Comparison of ENCODE assay signal across 16 cellular contexts in the genomic region with DNA sequence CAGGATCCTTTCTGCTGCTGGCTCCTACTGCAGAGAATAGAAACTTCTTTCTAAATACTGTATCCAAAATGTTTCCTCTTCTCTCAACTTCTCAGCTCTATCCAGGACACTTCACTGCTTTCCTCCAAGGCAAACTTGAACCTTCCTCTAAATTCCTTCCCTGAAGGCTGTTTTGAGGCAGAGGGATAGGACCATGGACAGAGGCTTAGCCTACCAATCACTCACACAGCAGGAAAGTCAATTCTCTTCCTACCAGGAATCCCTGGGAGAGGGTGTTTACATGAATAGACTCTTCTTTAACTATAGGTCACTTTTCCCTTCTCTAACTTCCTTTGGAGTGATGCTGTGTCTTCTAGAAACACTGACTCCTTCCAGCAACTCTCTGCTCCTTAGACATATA.
DNase-seq lines count a peak whose midpoint lies in the region; ATAC-seq, FAIRE-seq and TF ChIP-seq lines count a peak whose summit lies in the region.
"Had no signal": no experiment of that assay in that cellular context is flagged by ENCODE, and none has a peak within 500 bp of the region (broad histone marks: within the 10 kb centered on the region; RNA-seq: fewer than 3 reads in every experiment).

No MANE protein-coding gene starts in this region.

- no peak overlapping the region for H4K5ac ChIP-seq in IMR-90 (ENCODE audit: low read depth, low read length)

- TF ChIP-seq POLR2A in A549 (IDR thresholded peaks at IDR 0.05; ENCODE audit: low read length), result no peak
- TF ChIP-seq POLR2A in IMR-90 (IDR thresholded peaks at IDR 0.05; ENCODE audit: low read depth, low read length), result no peak

- no peak overlapping the region for H2AK9ac ChIP-seq in IMR-90 (replicated peaks; ENCODE audit: low read depth, low read length, poor library complexity)

- dilution Hi-C loops in IMR-90 (cut with HindIII; ENCODE audit: low sequenced_read_pairs, unreplicated experiment), result no loop called here

- intact Hi-C loops in IMR-90 (cut with micrococcal nuclease), result loop anchor here (1.0 kb wide), 1 partner anchor 15 kb away; no protein-coding TSS in a partner anchor
- intact Hi-C loops in CD4-positive, alpha-beta memory T cell (cut with micrococcal nuclease), result no loop called here

- no peak for TF ChIP-seq EP300 in A549 (IDR thresholded peaks at IDR 0.05)

- no peaks in the 10 kb centered on the region for H4K20me1 ChIP-seq in IMR-90 (ENCODE audit: insufficient read depth, low read length)

- TF ChIP-seq RAD21 in A549 (conservative IDR thresholded peaks at IDR 0.05 in 1 of 2, IDR thresholded peaks at IDR 0.05 in 1 of 2) (no peak), IMR-90 (IDR thresholded peaks at IDR 0.05; ENCODE audit: low read length) (no peak), liver (IDR thresholded peaks at IDR 0.05) (no peak)

- peak in 1 of 2 experiments; percentile 42; a peak in 1 of 6 replicates for ATAC-seq in A549
- ATAC-seq in IMR-90 (ENCODE audit: low read depth), result peak; percentile 60
- ATAC-seq: activated naive CD4-positive, alpha-beta T cell treated with anti-CD3 and anti-CD28 coated beads, Interleukin-2, amount 50 U/mL, for 72 hours; PC-3 had no signal

- no peak overlapping the region for H2BK20ac ChIP-seq in IMR-90 (ENCODE audit: low read depth, low read length)

- no peak overlapping the region for H4K8ac ChIP-seq in IMR-90 (ENCODE audit: low read depth in 2 of 2, low read length in 2 of 2)

- H3K4me2 ChIP-seq in A549 (no peak overlapping the region), IMR-90 (ENCODE audit: low read depth, low read length) (no peak overlapping the region)

- no peak overlapping the region for H2BK15ac ChIP-seq in IMR-90 (ENCODE audit: low read depth, low read length)

- H2AK5ac ChIP-seq in IMR-90 (ENCODE audit: low read depth, low read length), result no peak overlapping the region

- H3K9me1 ChIP-seq in IMR-90 (ENCODE audit: insufficient read depth, low read length), result no peaks in the 10 kb centered on the region

- H3K79me1 ChIP-seq in IMR-90 (ENCODE audit: low read depth in 1 of 2, low read length in 2 of 2), result no peaks in the 10 kb centered on the region

- H3K23ac ChIP-seq in IMR-90 (ENCODE audit: low read depth, low read length), result no peak overlapping the region

- peak overlapping the region in 1 of 8 donors; percentile 58 for H3K4me3 Mint-ChIP-seq in CD4-positive, alpha-beta memory T cell

- no peak overlapping the region for H3K4ac ChIP-seq in IMR-90 (ENCODE audit: low read depth, low read length)

- FAIRE-seq in A549 (lab: Jason Lieb, UNC), result no peak

- H3K27ac Mint-ChIP-seq in CD4-positive, alpha-beta memory T cell, result no peak overlapping the region
- H3K27ac Mint-ChIP-seq: activated naive CD4-positive, alpha-beta T cell treated with anti-CD3 and anti-CD28 coated beads, Interleukin-2, amount 50 U/mL, for 72 hours had no signal

- peaks cover 0 to 2% (median 0%) of the 10 kb centered on the region in 8 donors for H3K9me3 Mint-ChIP-seq in CD4-positive, alpha-beta memory T cell

- CTCF ChIA-PET in A549 (lab: Yijun Ruan, JAX) (interaction anchor here (0.9 kb wide), 1 partner anchor 13 kb away, joined by 3 read pairs; no protein-coding TSS in a partner anchor), IMR-90 (lab: Yijun Ruan, JAX) (no interaction called here)
- CTCF ChIA-PET in CD4-positive, alpha-beta memory T cell (lab: Charles Lee; ENCODE audit: partially characterized antibody), result no interaction called here

- H3K36me3 ChIP-seq in IMR-90 (ENCODE audit: control insufficient read depth, insufficient read depth, low read length) (no peaks in the 10 kb centered on the region), liver (ENCODE audit: control insufficient read depth in 4 of 4, insufficient read depth in 3 of 4, low read depth in 1 of 4, low read length in 3 of 4) (no peaks in the 10 kb centered on the region)
- no peaks in the 10 kb centered on the region for H3K36me3 ChIP-seq in CD4-positive, alpha-beta memory T cell (ENCODE audit: insufficient read depth, low read length)
- H3K36me3 ChIP-seq: neutrophil had no signal

- H3K14ac ChIP-seq in IMR-90 (replicated peaks; ENCODE audit: low read depth, low read length), result no peak overlapping the region

- BruUV-seq in IMR-90 (replicated peaks; lab: Mats Ljungman, UMichigan), result no TSS peak

- TF ChIP-seq CTCF in A549 (IDR thresholded peaks at IDR 0.05) (no peak), IMR-90 (conservative IDR thresholded peaks at IDR 0.05; ENCODE audit: low read depth, low read length) (no peak), cardiac fibroblast (IDR thresholded peaks at IDR 0.05; ENCODE audit: low read depth, low read length) (no peak), liver (IDR thresholded peaks at IDR 0.05; ENCODE audit: low read depth, low read length, missing input control) (no peak)

- in situ Hi-C loops in IMR-90 (cut with MboI; ENCODE audit: low sequenced_read_pairs), result no loop called here

- H4K91ac ChIP-seq in IMR-90 (ENCODE audit: insufficient read depth, low read depth, low read length), result no peak overlapping the region

- H3K56ac ChIP-seq in IMR-90 (ENCODE audit: extremely low read depth, insufficient read depth, low read length), result no peak overlapping the region

- peaks cover 0 to 1% (median 0%) of the 10 kb centered on the region in 4 donors for H3K4me1 Mint-ChIP-seq in CD4-positive, alpha-beta memory T cell

- no peak for DNase-seq in A549 (ENCODE audit: low read depth in 1 of 2, low spot score in 1 of 2)
- peak; percentile 43 for DNase-seq in IMR-90
- peak; percentile 38 to 50 for DNase-seq in cardiac fibroblast (ENCODE audit: low read depth in 2 of 2)
- no peak for DNase-seq in NK-92 treated with Interleukin-12 subunit alpha and Interleukin-12 subunit beta, amount 100 ng/mL, for 24 hours (lab: John Stamatoyannopoulos, UW)
- DNase-seq in stimulated activated CD4-positive, alpha-beta T cell treated with anti-CD3 and anti-CD28 coated beads, Interleukin-2, amount 100 ng/mL, for 48 hours, result no peak
- no peak for DNase-seq in SW 1271 (lab: John Stamatoyannopoulos, UW)
- DNase-seq in CD4-positive, alpha-beta memory T cell, result no peak
- DNase-seq: activated CD8-positive, alpha-beta memory T cell treated with anti-CD3 and anti-CD28 coated beads, Interleukin-2, amount 50 U/mL, for 48 hours; NCI-H146; NCI-H446; PC-3; stimulated activated naive CD4-positive, alpha-beta T cell treated with Interleukin-2 at 50 U/mL for 16 hours had no signal

- H3K27ac ChIP-seq in A549, result no peak overlapping the region; a peak in 1 of 6 replicates
- H3K27ac ChIP-seq in IMR-90 (ENCODE audit: insufficient read depth, low read length), result no peak overlapping the region
- no peak overlapping the region for H3K27ac ChIP-seq in liver (ENCODE audit: low read depth in 1 of 2, low read length in 2 of 2)
- no peak overlapping the region for H3K27ac ChIP-seq in CD4-positive, alpha-beta memory T cell (ENCODE audit: low read depth, low read length)
- H3K27ac ChIP-seq: coronary artery, neutrophil had no signal

- no peak overlapping the region for H3K18ac ChIP-seq in IMR-90 (ENCODE audit: low read depth, low read length)

- no peak overlapping the region for H2BK5ac ChIP-seq in IMR-90 (ENCODE audit: low read depth, low read length, poor library complexity, severe bottlenecking)

- H3K9me3 ChIP-seq in A549 (no peaks in the 10 kb centered on the region), IMR-90 (ENCODE audit: control insufficient read depth, insufficient read depth, low read length) (no peaks in the 10 kb centered on the region), liver (ENCODE audit: control insufficient read depth in 4 of 4, low read length in 3 of 4) (no peaks in the 10 kb centered on the region)
- H3K9me3 ChIP-seq in CD4-positive, alpha-beta memory T cell (ENCODE audit: control insufficient read depth in 1 of 2, low read length in 2 of 2), result no peaks in the 10 kb centered on the region
- H3K9me3 ChIP-seq: neutrophil had no signal

- H3K9ac ChIP-seq in IMR-90 (ENCODE audit: low read depth, low read length) (no peak overlapping the region), liver (ENCODE audit: low read depth in 1 of 2, low read length in 2 of 2) (no peak overlapping the region)

- H3K4me1 ChIP-seq in A549, result no peaks in the 10 kb centered on the region
- H3K4me1 ChIP-seq in IMR-90 (ENCODE audit: control insufficient read depth, insufficient read depth, low read length), result no peaks in the 10 kb centered on the region
- H3K4me1 ChIP-seq in liver (ENCODE audit: control insufficient read depth in 4 of 4, insufficient read depth in 4 of 4, low read length in 3 of 4), result no peaks in the 10 kb centered on the region
- no peaks in the 10 kb centered on the region for H3K4me1 ChIP-seq in CD4-positive, alpha-beta memory T cell (ENCODE audit: insufficient read depth, low read length)

- no peak overlapping the region for H3K4me3 ChIP-seq in A549
- H3K4me3 ChIP-seq in IMR-90 (ENCODE audit: insufficient read depth, low read depth, low read length), result no peak overlapping the region
- H3K4me3 ChIP-seq in cardiac fibroblast (replicated peaks in 1 of 2; ENCODE audit: low read depth in 2 of 2, low read length in 2 of 2), result no peak overlapping the region
- no peak overlapping the region for H3K4me3 ChIP-seq in liver (ENCODE audit: low read depth in 1 of 3, low read length in 3 of 3)
- no peak overlapping the region for H3K4me3 ChIP-seq in CD4-positive, alpha-beta memory T cell (ENCODE audit: low read length in 2 of 2)
- H3K4me3 ChIP-seq: coronary artery had no signal

- H3K27me3 Mint-ChIP-seq in CD4-positive, alpha-beta memory T cell, result no peaks in the 10 kb centered on the region

- H3K36me3 Mint-ChIP-seq in CD4-positive, alpha-beta memory T cell, result no peaks in the 10 kb centered on the region
- H3K36me3 Mint-ChIP-seq: activated naive CD4-positive, alpha-beta T cell treated with anti-CD3 and anti-CD28 coated beads, Interleukin-2, amount 50 U/mL, for 72 hours had no signal

- H2AFZ ChIP-seq in IMR-90 (replicated peaks; ENCODE audit: low read length, poor library complexity), result no peak overlapping the region

- no peaks in the 10 kb centered on the region; the same call in 1 of the 2 replicates for H3K27me3 ChIP-seq in IMR-90 (ENCODE audit: control insufficient read depth, insufficient read depth, low read length)
- no peaks in the 10 kb centered on the region for H3K27me3 ChIP-seq in liver (ENCODE audit: control insufficient read depth in 4 of 4, insufficient read depth in 4 of 4, low read length in 3 of 4)
- H3K27me3 ChIP-seq in CD4-positive, alpha-beta memory T cell (ENCODE audit: insufficient read depth, low read length), result no peaks in the 10 kb centered on the region
- H3K27me3 ChIP-seq: neutrophil had no signal

- no peak overlapping the region for H2BK120ac ChIP-seq in IMR-90 (ENCODE audit: low read depth, low read length)

- POLR2A ChIA-PET in A549 (lab: Yijun Ruan, JAX) (no interaction called here), IMR-90 (lab: Charles Lee; ENCODE audit: unreplicated experiment) (no interaction called here)
- POLR2A ChIA-PET in CD4-positive, alpha-beta memory T cell (lab: Charles Lee; ENCODE audit: partially characterized antibody), result no interaction called here

TF ChIP-seq in IMR-90, 13 proteins besides CTCF, POLR2A, EP300 and RAD21 (continues in another document):
- TF ChIP-seq CEBPB (IDR thresholded peaks at IDR 0.05; ENCODE audit: low read depth, low read length) (no peak), MXI1 (IDR thresholded peaks at IDR 0.05; ENCODE audit: borderline replicate concordance, low read depth, low read length) (no peak)

TF ChIP-seq in liver, 16 proteins besides CTCF, POLR2A, EP300 and RAD21 (continues in another document):
- TF ChIP-seq EGR1 (IDR thresholded peaks at IDR 0.05; ENCODE audit: low read depth in 2 of 2), result no peak

Comparison
In these comparisons a context has a peak if more than half of its experiments do, and no peak if none do; other contexts are left out.
1. DNase-seq: peak in IMR-90 (single experiment) and cardiac fibroblast (2 of 2); none in A549 (0 of 2), NK-92 treated with Interleukin-12 subunit alpha and Interleukin-12 subunit beta, amount 100 ng/mL, for 24 hours (single experiment), stimulated activated CD4-positive, alpha-beta T cell treated with anti-CD3 and anti-CD28 coated beads, Interleukin-2, amount 100 ng/mL, for 48 hours (0 of 2), SW 1271 (0 of 2) and CD4-positive, alpha-beta memory T cell (0 of 5).